In genomic region chr3:147872568-147872967, GRCh38 we compare ENCODE assay signal across 19 cellular contexts.
DNase-seq lines count a peak whose midpoint lies in the region; ATAC-seq, FAIRE-seq and TF ChIP-seq lines count a peak whose summit lies in the region.
"Had no signal": no experiment of that assay in that cellular context is flagged by ENCODE, and none has a peak within 500 bp of the region (broad histone marks: within the 10 kb centered on the region; RNA-seq: fewer than 3 reads in every experiment).

No MANE protein-coding gene starts in this region.

- peak; percentile 84 for ATAC-seq in GM18867 (IDR thresholded peaks at IDR 0.05; ENCODE audit: unreplicated experiment)
- peak; percentile 61 for ATAC-seq in GM21717 (IDR thresholded peaks at IDR 0.05; ENCODE audit: unreplicated experiment)
- peak; percentile 48 for ATAC-seq in HG03432 (IDR thresholded peaks at IDR 0.05; ENCODE audit: unreplicated experiment)
- ATAC-seq: K562 had no signal

- DNase-seq in uterus = no peak
- DNase-seq in hepatocyte (ENCODE audit: low spot score) = no peak
- no peak for DNase-seq in NCI-H2029 (lab: John Stamatoyannopoulos, UW)
- no peak for DNase-seq in GM12891 (ENCODE audit: insufficient read length, low spot score)
- DNase-seq: ACHN; CD4-positive, CD25-positive, alpha-beta regulatory T cell; DMS 273 treated with DMSO at 0.1 percent for 48 hours; DMS79; HFFc6; Karpas-422 had no signal

- H3K4me1 ChIP-seq in uterus (no peaks in the 10 kb centered on the region), hepatocyte (ENCODE audit: insufficient read depth) (no peaks in the 10 kb centered on the region)
- H3K4me1 ChIP-seq: BLaER1 treated with 17β-estradiol and CSF1 and Interleukin-3, amounts not matched to agents 10 nM and 100 nM; HAP-1 had no signal

- intact Hi-C loops in uterus (cut with DNase I; ENCODE audit: low total_unique reads) = no loop called here

- TF ChIP-seq CTCF in uterus (IDR thresholded peaks at IDR 0.05) (no peak), hepatocyte (IDR thresholded peaks at IDR 0.05; ENCODE audit: poor library complexity) (no peak)

- no peaks in the 10 kb centered on the region for H3K9me2 ChIP-seq in hepatocyte (replicated peaks; ENCODE audit: insufficient read depth)

- H2AFZ ChIP-seq in hepatocyte = no peak overlapping the region

- H3K79me2 ChIP-seq in hepatocyte = no peaks in the 10 kb centered on the region

- 87% methylated on average over 4 of the region's 4 CpGs for WGBS in hepatocyte (ENCODE audit: low lambda C conversion rate, missing lambda C conversion rate)

- no peak for TF ChIP-seq POLR2A in uterus (IDR thresholded peaks at IDR 0.05)
- TF ChIP-seq POLR2A in GM12891 (IDR thresholded peaks at IDR 0.05; ENCODE audit: low read depth, low read length) = no peak

- no peak overlapping the region for H3K4me2 ChIP-seq in hepatocyte
- H3K4me2 ChIP-seq: BLaER1 treated with 17β-estradiol and CSF1 and Interleukin-3, amounts not matched to agents 10 nM and 100 nM had no signal

- no peak overlapping the region for H3K27ac ChIP-seq in uterus
- H3K27ac ChIP-seq in hepatocyte = no peak overlapping the region
- H3K27ac ChIP-seq: BLaER1 treated with 17β-estradiol and CSF1 and Interleukin-3, amounts not matched to agents 10 nM and 100 nM; HL-60 had no signal

- H3K4me3 ChIP-seq in uterus = no peak overlapping the region
- H3K4me3 ChIP-seq in hepatocyte = no peak overlapping the region
- H3K4me3 ChIP-seq: BLaER1 treated with 17β-estradiol and CSF1 and Interleukin-3, amounts not matched to agents 10 nM and 100 nM; HAP-1; K562 had no signal

- no peaks in the 10 kb centered on the region for H3K9me3 ChIP-seq in uterus
- H3K9me3 ChIP-seq in hepatocyte (ENCODE audit: low read depth) = no peaks in the 10 kb centered on the region
- H3K9me3 ChIP-seq: HAP-1 had no signal

- H3K27me3 ChIP-seq in uterus (no peaks in the 10 kb centered on the region), hepatocyte (no peaks in the 10 kb centered on the region)
- H3K27me3 ChIP-seq: BLaER1 treated with 17β-estradiol and CSF1 and Interleukin-3, amounts not matched to agents 10 nM and 100 nM had no signal

- H3K36me3 ChIP-seq in uterus = no peaks in the 10 kb centered on the region
- no peaks in the 10 kb centered on the region for H3K36me3 ChIP-seq in hepatocyte (replicated peaks; ENCODE audit: insufficient read depth, low read depth)
- H3K36me3 ChIP-seq: BLaER1 treated with 17β-estradiol and CSF1 and Interleukin-3, amounts not matched to agents 10 nM and 100 nM; HAP-1 had no signal

- no peak for FAIRE-seq in GM12891 (lab: Jason Lieb, UNC)
- FAIRE-seq: GM12892, H1, K562 had no signal

- H4K20me1 ChIP-seq in hepatocyte (ENCODE audit: insufficient read depth, poor library complexity, severe bottlenecking) = no peaks in the 10 kb centered on the region
- H4K20me1 ChIP-seq: BLaER1 treated with 17β-estradiol and CSF1 and Interleukin-3, amounts not matched to agents 10 nM and 100 nM had no signal

TF ChIP-seq in GM12891, 5 proteins besides CTCF, POLR2A, EP300 and RAD21:
- no peak for TF ChIP-seq POU2F2 (IDR thresholded peaks at IDR 0.05; ENCODE audit: low read depth, low read length)
- no peak for TF ChIP-seq POLR2AphosphoS5 (IDR thresholded peaks at IDR 0.05; ENCODE audit: low read depth, low read length)
- TF ChIP-seq PAX5 (IDR thresholded peaks at IDR 0.05; ENCODE audit: insufficient read depth, low read length, severe bottlenecking) = no peak
- no peak for TF ChIP-seq TAF1 (IDR thresholded peaks at IDR 0.05; ENCODE audit: low read depth, low read length)
- TF ChIP-seq SPI1 (IDR thresholded peaks at IDR 0.05; ENCODE audit: low read depth, low read length) = no peak
